In genomic region chr10:34808789-34809745, GRCh38 we compare ENCODE assay signal across 8 cellular contexts. TPM values are rescaled to one million over a fixed set of nuclear protein-coding genes. Genes with fewer than 3 reads are reported as not detected.
DNase-seq lines count a peak whose midpoint lies in the region; ATAC-seq and TF ChIP-seq lines count a peak whose summit lies in the region.

No MANE protein-coding gene starts in this region.

- no peaks in the 10 kb centered on the region for H3K36me3 ChIP-seq in BJ (ENCODE audit: control insufficient read depth, insufficient read depth, low read length)
- no peaks in the 10 kb centered on the region for H3K36me3 ChIP-seq in sigmoid colon

- TF ChIP-seq POLR2A in sigmoid colon (IDR thresholded peaks at IDR 0.05): no peak

- DNase-seq in BJ (ENCODE audit: low read depth) (no peak), NCI-H446 treated with DMSO at 0.1 percent for 48 hours (lab: John Stamatoyannopoulos, UW) (peak; percentile 14), head of caudate nucleus (peak in 38 of 42 donors; percentile 18 to 76 (median 45)), sigmoid colon (peak; percentile 78), GM19240 (ENCODE audit: insufficient read length, low spot score) (no peak), amniotic stem cell (lab: John Stamatoyannopoulos, UW) (no peak)

- 44 to 47% methylated on average over 19 of the region's 19 CpGs for WGBS in sigmoid colon, 2 donors

- peak overlapping the region; percentile 31 for H3K4me3 ChIP-seq in BJ (ENCODE audit: low read depth, low read length)
- H3K4me3 ChIP-seq in sigmoid colon: peak overlapping the region in 3 of 4 donors; percentile 11 to 31 (median 25)

- peak overlapping the region; percentile 64 to 80 (median 70) for H3K27ac ChIP-seq in sigmoid colon

- H3K4me1 ChIP-seq in sigmoid colon: peaks cover 0 to 52% (median 45%) of the 10 kb centered on the region in 4 donors

- POLR2A ChIA-PET in BJ (lab: Charles Lee): interaction anchor here (0.5 kb wide), 1 partner anchor 209 kb away, joined by 3 read pairs; no protein-coding TSS in a partner anchor

- intact Hi-C loops in head of caudate nucleus (cut with DNase I): no loop called here
- intact Hi-C loops in sigmoid colon (cut with DNase I): no loop called here

- no peaks in the 10 kb centered on the region for H3K9me3 ChIP-seq in sigmoid colon

- TF ChIP-seq CTCF in BJ (IDR thresholded peaks at IDR 0.05; ENCODE audit: insufficient read depth, low read depth, low read length) (no peak), sigmoid colon (IDR thresholded peaks at IDR 0.05) (no peak)

- no peak for TF ChIP-seq EP300 in sigmoid colon (IDR thresholded peaks at IDR 0.05)

- no peaks in the 10 kb centered on the region for H3K27me3 ChIP-seq in BJ (ENCODE audit: control insufficient read depth, insufficient read depth, low read length)
- H3K27me3 ChIP-seq in sigmoid colon: no peaks in the 10 kb centered on the region

- peak; percentile 57 for ATAC-seq in GM21619 (IDR thresholded peaks at IDR 0.05; ENCODE audit: unreplicated experiment)
- no peak for ATAC-seq in HG02970 (IDR thresholded peaks at IDR 0.05; ENCODE audit: low FRiP score, unreplicated experiment)

- CTCF ChIA-PET in BJ (lab: Yijun Ruan, JAX): interaction anchor here (0.6 to 1.4 kb wide), 4 partner anchors 17 to 125 kb away, joined by 3 to 6 read pairs (median 4); no protein-coding TSS in a partner anchor

RNA-seq across cellular contexts. Expression of gene PARD3, which starts 6.0 kb away (rescaled TPM):
- polyA plus RNA-seq in BJ (2011; rRNA removed) (17.7 and 25.4 TPM in 2 replicates), sigmoid colon (10 to 100 TPM; 17.5 to 29.4 (median 18.0) TPM)
- 22.1 and 25.6 TPM in 2 replicates for polyA minus RNA-seq in BJ (2011; rRNA and poly(A)+ RNA removed)
- total RNA-seq in sigmoid colon: 10 to 100 TPM; 75.9 to 96.4 (median 83.7) TPM

Comparison
In these comparisons a context has a peak if more than half of its experiments do, and no peak if none do; other contexts are left out.
1. DNase-seq: peak in NCI-H446 treated with DMSO at 0.1 percent for 48 hours (single experiment), head of caudate nucleus (38 of 42) and sigmoid colon (single experiment); none in BJ (single experiment), GM19240 (single experiment) and amniotic stem cell (single experiment).